ENCODE assay signal across 7 cellular contexts in genomic region chr1:103106426-103107321, GRCh38. TPM values are rescaled to one million over a fixed set of nuclear protein-coding genes. Genes with fewer than 3 reads are reported as not detected.
A peak's percentile ranks its signal among the peaks of the same experiment; 100 is the strongest.
DNase-seq lines count a peak whose midpoint lies in the region; ATAC-seq and TF ChIP-seq lines count a peak whose summit lies in the region.

No MANE protein-coding gene starts in this region.

- H3K27me3 Mint-ChIP-seq in naive thymus-derived CD8-positive, alpha-beta T cell, result peaks cover 16 to 33% (median 28%) of the 10 kb centered on the region in 5 donors

- H3K9me3 Mint-ChIP-seq in naive thymus-derived CD8-positive, alpha-beta T cell, result peaks cover 0 to 2% (median 0%) of the 10 kb centered on the region in 9 donors

- H3K4me1 ChIP-seq in RWPE2 (ENCODE audit: insufficient read depth, poor library complexity, severe bottlenecking), result peaks cover 13% of the 10 kb centered on the region

- no peak overlapping the region for H3K27ac ChIP-seq in RWPE2 (ENCODE audit: poor library complexity, severe bottlenecking)

- H3K36me3 ChIP-seq in RWPE2 (ENCODE audit: low read depth), result no peaks in the 10 kb centered on the region

- peaks cover 0 to 3% (median 0%) of the 10 kb centered on the region in 3 donors for H3K36me3 Mint-ChIP-seq in naive thymus-derived CD8-positive, alpha-beta T cell

- ATAC-seq in GM21515 (IDR thresholded peaks at IDR 0.05; ENCODE audit: unreplicated experiment) (peak; percentile 89), RWPE2 (ENCODE audit: low read depth) (peak; percentile 70)
- ATAC-seq in naive thymus-derived CD8-positive, alpha-beta T cell, result no peak

- H3K4me3 ChIP-seq in GM08714 (ENCODE audit: low read length), result peak overlapping the region; percentile 28; the same call in 1 of the 2 replicates
- peak overlapping the region; percentile 17 for H3K4me3 ChIP-seq in RWPE2 (ENCODE audit: severe bottlenecking)

- peaks cover 6% of the 10 kb centered on the region for H3K27me3 ChIP-seq in RWPE2 (ENCODE audit: insufficient read depth, poor library complexity, severe bottlenecking)

- no peaks in the 10 kb centered on the region for H3K9me3 ChIP-seq in RWPE2 (ENCODE audit: severe bottlenecking)

- POLR2A ChIA-PET in naive thymus-derived CD8-positive, alpha-beta T cell (lab: Charles Lee), result no interaction called here

- H3K4me1 Mint-ChIP-seq in naive thymus-derived CD8-positive, alpha-beta T cell, result peaks cover 5 to 16% (median 10%) of the 10 kb centered on the region in 4 donors

- H3K4me3 Mint-ChIP-seq in naive thymus-derived CD8-positive, alpha-beta T cell, result peak overlapping the region in 7 of 10 donors; percentile 10 to 68 (median 22)

- TF ChIP-seq CTCF in RWPE2 (IDR thresholded peaks at IDR 0.05; ENCODE audit: poor library complexity, severe bottlenecking), result peak; percentile 78

- peak overlapping the region in 1 of 10 donors; percentile 24 for H3K27ac Mint-ChIP-seq in naive thymus-derived CD8-positive, alpha-beta T cell

- peak; percentile 54 for DNase-seq in HT-29 (ENCODE audit: low spot score)
- DNase-seq in RWPE2 (ENCODE audit: low spot score), result no peak
- peak; percentile 66 for DNase-seq in fibroblast of peridontal ligament (ENCODE audit: extremely low read depth)
- no peak for DNase-seq in naive thymus-derived CD8-positive, alpha-beta T cell
- DNase-seq in NCI-H2029 treated with DMSO at 0.1 percent for 48 hours (lab: John Stamatoyannopoulos, UW), result no peak

RNA-seq across cellular contexts. Expression of gene COL11A1, which starts 1.6 kb away (rescaled TPM):
- total RNA-seq in HT-29 (2014; rRNA removed; shearing (Covaris generic)), result not detected in 2 replicates
- total RNA-seq in naive thymus-derived CD8-positive, alpha-beta T cell, result not detected
- polyA plus RNA-seq in naive thymus-derived CD8-positive, alpha-beta T cell, result not detected

Comparison
In these comparisons a context has a peak if more than half of its experiments do, and no peak if none do; other contexts are left out.
1. ATAC-seq: peak in GM21515 (single experiment) and RWPE2 (single experiment); none in naive thymus-derived CD8-positive, alpha-beta T cell (0 of 2).
2. DNase-seq: peak in HT-29 (single experiment) and fibroblast of peridontal ligament (single experiment); none in RWPE2 (single experiment), naive thymus-derived CD8-positive, alpha-beta T cell (0 of 10) and NCI-H2029 treated with DMSO at 0.1 percent for 48 hours (single experiment).